21 cellular contexts compared by ENCODE assay signal in genomic region chr15:41106947-41107346, GRCh38.
"Had no signal": no experiment of that assay in that cellular context is flagged by ENCODE, and none has a peak within 500 bp of the region (broad histone marks: within the 10 kb centered on the region; RNA-seq: fewer than 3 reads in every experiment).

No MANE protein-coding gene starts in this region.

- H3K4me3 ChIP-seq: esophagus muscularis mucosa, gastrocnemius medialis, heart right ventricle, psoas muscle, right lobe of liver, stomach, thoracic aorta, transverse colon had no signal

- DNase-seq: effector memory CD4-positive, alpha-beta T cell; gastrocnemius medialis; heart right ventricle; hypothalamus; kidney glomerular epithelial cell; midbrain; naive B cell; psoas muscle; retina; right lobe of liver; stimulated activated CD4-positive, alpha-beta T cell treated with anti-CD3 and anti-CD28 coated beads, Interleukin-4, amount 100 ng/mL, for 1 hour; stimulated activated CD8-positive, alpha-beta memory T cell treated with anti-CD3 and anti-CD28 coated beads, Interleukin-4, amount 100 ng/mL, for 48 hours; substantia nigra; transverse colon had no signal

- H3K27ac Mint-ChIP-seq: nephron; stimulated activated effector memory CD8-positive, alpha-beta T cell treated with anti-CD3 and anti-CD28 coated beads, Interleukin-12 subunit alpha, Interleukin-12 subunit beta, amount 100 ng/mL, for 72 hours had no signal

- H3K9me3 ChIP-seq: esophagus muscularis mucosa, gastrocnemius medialis, heart right ventricle, psoas muscle, right lobe of liver, stomach, thoracic aorta, transverse colon had no signal

- H2AFZ ChIP-seq: parathyroid adenoma had no signal

- H3K27me3 Mint-ChIP-seq: naive B cell had no signal

- H3K27me3 ChIP-seq: esophagus muscularis mucosa, gastrocnemius medialis, heart right ventricle, right lobe of liver, stomach, transverse colon had no signal

- H3K36me3 ChIP-seq: gastrocnemius medialis, thoracic aorta, transverse colon had no signal

- H3K4me1 Mint-ChIP-seq: nephron had no signal

- H3K4me3 Mint-ChIP-seq: naive B cell; nephron; stimulated activated effector memory CD8-positive, alpha-beta T cell treated with anti-CD3 and anti-CD28 coated beads, Interleukin-12 subunit alpha, Interleukin-12 subunit beta, amount 100 ng/mL, for 72 hours had no signal

- H3K4me1 ChIP-seq: parathyroid adenoma, right lobe of liver had no signal

- H3K27ac ChIP-seq: epithelial cell of prostate, esophagus muscularis mucosa, gastrocnemius medialis, heart right ventricle, parathyroid adenoma, psoas muscle, right lobe of liver, stomach, thoracic aorta, transverse colon had no signal

- H3K9me3 Mint-ChIP-seq: naive B cell; nephron; stimulated activated effector memory CD8-positive, alpha-beta T cell treated with anti-CD3 and anti-CD28 coated beads, Interleukin-12 subunit alpha, Interleukin-12 subunit beta, amount 100 ng/mL, for 72 hours had no signal

- H3K9ac ChIP-seq: parathyroid adenoma had no signal

- ATAC-seq: gastrocnemius medialis; heart right ventricle; psoas muscle; right lobe of liver; stimulated activated effector memory CD8-positive, alpha-beta T cell treated with anti-CD3 and anti-CD28 coated beads, Interleukin-12 subunit alpha, Interleukin-12 subunit beta, amount 100 ng/mL, for 72 hours had no signal
